1 cellular context compared by ENCODE assay signal in genomic region chr16:66714659-66715307, GRCh38.
TF ChIP-seq lines count a peak whose summit lies in the region.

No MANE protein-coding gene starts in this region.

TF ChIP-seq in IMR-90, 13 proteins besides CTCF, POLR2A, EP300 and RAD21:
- no peak for TF ChIP-seq RFX5 (IDR thresholded peaks at IDR 0.05; ENCODE audit: low read depth, low read length)
- no peak for TF ChIP-seq MAFK (IDR thresholded peaks at IDR 0.05; ENCODE audit: low read depth, low read length)
- no peak for TF ChIP-seq MXI1 (IDR thresholded peaks at IDR 0.05; ENCODE audit: borderline replicate concordance, low read depth, low read length)
- no peak for TF ChIP-seq NFE2L2 (IDR thresholded peaks at IDR 0.05; ENCODE audit: low read depth, low read length)
- TF ChIP-seq ELK1 (IDR thresholded peaks at IDR 0.05; ENCODE audit: borderline replicate concordance, low read depth, low read length): no peak
- TF ChIP-seq FOS (IDR thresholded peaks at IDR 0.05; ENCODE audit: low read depth, low read length): no peak
- TF ChIP-seq RCOR1 (IDR thresholded peaks at IDR 0.05; ENCODE audit: insufficient replicate concordance, low read length): no peak
- TF ChIP-seq USF2 (IDR thresholded peaks at IDR 0.05; ENCODE audit: low read depth, low read length): no peak
- TF ChIP-seq BHLHE40 (IDR thresholded peaks at IDR 0.05; ENCODE audit: low read depth, low read length): no peak
- no peak for TF ChIP-seq CHD1 (IDR thresholded peaks at IDR 0.05; ENCODE audit: low read depth, low read length)
- no peak for TF ChIP-seq CEBPB (IDR thresholded peaks at IDR 0.05; ENCODE audit: low read depth, low read length)
